ENCODE assay signal across 10 cellular contexts in genomic region chr7:107972075-107972482, GRCh38. TPM values are rescaled to one million over a fixed set of nuclear protein-coding genes. Genes with fewer than 3 reads are reported as not detected.
DNase-seq lines count a peak whose midpoint lies in the region; ATAC-seq and TF ChIP-seq lines count a peak whose summit lies in the region.
"Had no signal": no experiment of that assay in that cellular context is flagged by ENCODE, and none has a peak within 500 bp of the region (broad histone marks: within the 10 kb centered on the region; RNA-seq: fewer than 3 reads in every experiment).

No MANE protein-coding gene starts in this region.

- ATAC-seq in right lobe of liver (peak; percentile 64 to 82 (median 79)), HG03354 (IDR thresholded peaks at IDR 0.05; ENCODE audit: poor library complexity, severe bottlenecking, unreplicated experiment) (no peak), HG02759 (IDR thresholded peaks at IDR 0.05; ENCODE audit: unreplicated experiment) (no peak)

- H3K4me1 ChIP-seq in colonic mucosa (no peaks in the 10 kb centered on the region), right lobe of liver (peaks cover 0 to 35% (median 5%) of the 10 kb centered on the region in 4 donors), stomach smooth muscle (ENCODE audit: control insufficient read depth, insufficient read depth, low read length) (peaks cover 2% of the 10 kb centered on the region)

- in situ Hi-C loops in GM13976 (cut with MboI; ENCODE audit: low sequenced_read_pairs, unreplicated experiment), result no loop called here

- no peak overlapping the region for H3K4me3 ChIP-seq in colonic mucosa
- no peak overlapping the region for H3K4me3 ChIP-seq in right lobe of liver
- no peak overlapping the region for H3K4me3 ChIP-seq in stomach smooth muscle (ENCODE audit: low read length in 2 of 2)

- no peaks in the 10 kb centered on the region for H3K27me3 ChIP-seq in colonic mucosa
- H3K27me3 ChIP-seq in right lobe of liver, result no peaks in the 10 kb centered on the region
- H3K27me3 ChIP-seq in stomach smooth muscle (ENCODE audit: control insufficient read depth in 1 of 2, insufficient read depth in 2 of 2, low read length in 2 of 2), result no peaks in the 10 kb centered on the region

- no peaks in the 10 kb centered on the region for H3K9me3 ChIP-seq in colonic mucosa
- no peaks in the 10 kb centered on the region for H3K9me3 ChIP-seq in right lobe of liver
- H3K9me3 ChIP-seq in stomach smooth muscle (ENCODE audit: control insufficient read depth in 2 of 2, low read length in 2 of 2), result no peaks in the 10 kb centered on the region

- intact Hi-C loops in colonic mucosa (cut with DNase I), result no loop called here
- intact Hi-C loops in right lobe of liver (cut with DNase I), result no loop called here

- TF ChIP-seq POLR2A in right lobe of liver (IDR thresholded peaks at IDR 0.05), result peak; percentile 19

- 18% methylated on average over 4 of the region's 4 CpGs for WGBS in right lobe of liver (ENCODE audit: insufficient coverage, low coverage, low lambda C conversion rate, missing lambda C conversion rate)

- no peak overlapping the region for H3K9ac ChIP-seq in colonic mucosa (ENCODE audit: low read depth in 2 of 2, low read length in 2 of 2)
- no peak overlapping the region for H3K9ac ChIP-seq in stomach smooth muscle (ENCODE audit: low read length in 2 of 2)

- TF ChIP-seq CTCF in colonic mucosa (IDR thresholded peaks at IDR 0.05) (no peak), right lobe of liver (IDR thresholded peaks at IDR 0.05) (no peak), GM13976 (IDR thresholded peaks at IDR 0.05; ENCODE audit: borderline replicate concordance, control extremely low read depth, extremely low read depth, insufficient read depth, missing control alignments) (no peak)

- peak; percentile 18 to 52 for DNase-seq in Kasumi-1 (lab: John Stamatoyannopoulos, UW)
- no peak for DNase-seq in colonic mucosa
- DNase-seq in right lobe of liver, result no peak
- no peak for DNase-seq in GM13976 (ENCODE audit: low spot score)
- no peak for DNase-seq in pons (ENCODE audit: low spot score)
- DNase-seq: activated T-cell treated with anti-CD3 and anti-CD28 coated beads, Interleukin-2, amount 50 U/mL, for 48 hours; T-helper 2 cell had no signal

- H3K27ac ChIP-seq in colonic mucosa (peak overlapping the region; percentile 29), right lobe of liver (no peak overlapping the region), stomach smooth muscle (ENCODE audit: low read length) (peak overlapping the region; percentile 64)

- H3K36me3 ChIP-seq in colonic mucosa (no peaks in the 10 kb centered on the region), right lobe of liver (peaks cover 0 to 4% (median 0%) of the 10 kb centered on the region in 4 donors), stomach smooth muscle (ENCODE audit: control insufficient read depth in 2 of 2, insufficient read depth in 2 of 2, low read length in 2 of 2) (peaks cover 46 to 47% of the 10 kb centered on the region in 2 donors)

RNA-seq across cellular contexts. Expression of gene LAMB1, which starts 30.9 kb away (rescaled TPM):
- total RNA-seq in colonic mucosa, result 10 to 100 TPM; 91.6 to 96.7 TPM
- total RNA-seq in right lobe of liver, result 10 to 100 TPM; 14.9 to 61.0 (median 28.9) TPM

Comparison
In these comparisons a context has a peak if more than half of its experiments do, and no peak if none do; other contexts are left out.
1. DNase-seq: peak in Kasumi-1 (2 of 2); none in colonic mucosa (single experiment), right lobe of liver (0 of 3), GM13976 (single experiment) and pons (single experiment).
2. H3K27ac ChIP-seq: peak in colonic mucosa (single experiment) and stomach smooth muscle (single experiment); none in right lobe of liver (0 of 3).
3. ATAC-seq: peak in right lobe of liver (4 of 4); none in HG03354 (single experiment) and HG02759 (single experiment).